1 cellular context compared by ENCODE assay signal in the genomic region with DNA sequence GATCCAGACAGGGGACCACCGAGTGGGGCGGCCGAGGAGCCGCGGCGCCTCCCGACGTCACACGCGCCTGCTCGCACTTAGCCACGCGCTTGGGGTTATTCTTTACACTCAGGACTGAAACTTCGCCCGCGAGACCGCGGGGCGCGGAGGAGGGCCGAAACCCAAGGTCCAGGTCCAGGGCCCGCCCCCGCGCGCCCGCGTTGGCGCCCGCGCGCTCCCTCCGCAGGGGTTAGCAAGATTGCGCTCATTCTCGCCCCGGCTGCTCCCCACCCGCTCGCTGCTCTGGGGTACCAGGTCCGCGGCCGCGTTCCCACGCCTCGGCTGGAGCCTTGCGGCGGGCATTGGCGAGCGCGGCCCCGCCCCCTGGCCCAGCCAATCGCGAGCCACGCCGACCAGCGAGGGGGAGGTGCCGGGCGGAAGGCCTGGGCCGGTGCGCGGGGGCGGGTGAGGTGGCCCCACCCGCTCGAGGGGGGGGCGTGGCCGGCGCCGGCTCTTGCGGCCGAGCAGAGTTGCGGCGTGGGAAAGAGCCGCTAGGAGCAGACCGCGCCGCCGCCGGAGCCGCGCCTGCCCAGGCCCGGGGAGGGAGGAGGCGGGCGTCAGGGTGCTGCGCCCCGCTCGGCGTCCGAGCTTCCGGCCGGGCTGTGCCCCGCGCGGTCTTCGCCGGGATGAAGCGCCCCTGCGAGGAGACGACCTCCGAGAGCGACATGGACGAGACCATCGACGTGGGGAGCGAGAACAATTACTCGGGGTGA.
TF ChIP-seq lines count a peak whose summit lies in the region.

A gene (plus strand): TSS at position 521 of the 752 bp plus-strand sequence. CDS start 145 bp downstream, at position 666.

TF ChIP-seq in HepG2, 621 proteins besides CTCF, POLR2A, EP300 and RAD21 (continued from another document and continues in another):
- TF ChIP-seq, protein P1, sequence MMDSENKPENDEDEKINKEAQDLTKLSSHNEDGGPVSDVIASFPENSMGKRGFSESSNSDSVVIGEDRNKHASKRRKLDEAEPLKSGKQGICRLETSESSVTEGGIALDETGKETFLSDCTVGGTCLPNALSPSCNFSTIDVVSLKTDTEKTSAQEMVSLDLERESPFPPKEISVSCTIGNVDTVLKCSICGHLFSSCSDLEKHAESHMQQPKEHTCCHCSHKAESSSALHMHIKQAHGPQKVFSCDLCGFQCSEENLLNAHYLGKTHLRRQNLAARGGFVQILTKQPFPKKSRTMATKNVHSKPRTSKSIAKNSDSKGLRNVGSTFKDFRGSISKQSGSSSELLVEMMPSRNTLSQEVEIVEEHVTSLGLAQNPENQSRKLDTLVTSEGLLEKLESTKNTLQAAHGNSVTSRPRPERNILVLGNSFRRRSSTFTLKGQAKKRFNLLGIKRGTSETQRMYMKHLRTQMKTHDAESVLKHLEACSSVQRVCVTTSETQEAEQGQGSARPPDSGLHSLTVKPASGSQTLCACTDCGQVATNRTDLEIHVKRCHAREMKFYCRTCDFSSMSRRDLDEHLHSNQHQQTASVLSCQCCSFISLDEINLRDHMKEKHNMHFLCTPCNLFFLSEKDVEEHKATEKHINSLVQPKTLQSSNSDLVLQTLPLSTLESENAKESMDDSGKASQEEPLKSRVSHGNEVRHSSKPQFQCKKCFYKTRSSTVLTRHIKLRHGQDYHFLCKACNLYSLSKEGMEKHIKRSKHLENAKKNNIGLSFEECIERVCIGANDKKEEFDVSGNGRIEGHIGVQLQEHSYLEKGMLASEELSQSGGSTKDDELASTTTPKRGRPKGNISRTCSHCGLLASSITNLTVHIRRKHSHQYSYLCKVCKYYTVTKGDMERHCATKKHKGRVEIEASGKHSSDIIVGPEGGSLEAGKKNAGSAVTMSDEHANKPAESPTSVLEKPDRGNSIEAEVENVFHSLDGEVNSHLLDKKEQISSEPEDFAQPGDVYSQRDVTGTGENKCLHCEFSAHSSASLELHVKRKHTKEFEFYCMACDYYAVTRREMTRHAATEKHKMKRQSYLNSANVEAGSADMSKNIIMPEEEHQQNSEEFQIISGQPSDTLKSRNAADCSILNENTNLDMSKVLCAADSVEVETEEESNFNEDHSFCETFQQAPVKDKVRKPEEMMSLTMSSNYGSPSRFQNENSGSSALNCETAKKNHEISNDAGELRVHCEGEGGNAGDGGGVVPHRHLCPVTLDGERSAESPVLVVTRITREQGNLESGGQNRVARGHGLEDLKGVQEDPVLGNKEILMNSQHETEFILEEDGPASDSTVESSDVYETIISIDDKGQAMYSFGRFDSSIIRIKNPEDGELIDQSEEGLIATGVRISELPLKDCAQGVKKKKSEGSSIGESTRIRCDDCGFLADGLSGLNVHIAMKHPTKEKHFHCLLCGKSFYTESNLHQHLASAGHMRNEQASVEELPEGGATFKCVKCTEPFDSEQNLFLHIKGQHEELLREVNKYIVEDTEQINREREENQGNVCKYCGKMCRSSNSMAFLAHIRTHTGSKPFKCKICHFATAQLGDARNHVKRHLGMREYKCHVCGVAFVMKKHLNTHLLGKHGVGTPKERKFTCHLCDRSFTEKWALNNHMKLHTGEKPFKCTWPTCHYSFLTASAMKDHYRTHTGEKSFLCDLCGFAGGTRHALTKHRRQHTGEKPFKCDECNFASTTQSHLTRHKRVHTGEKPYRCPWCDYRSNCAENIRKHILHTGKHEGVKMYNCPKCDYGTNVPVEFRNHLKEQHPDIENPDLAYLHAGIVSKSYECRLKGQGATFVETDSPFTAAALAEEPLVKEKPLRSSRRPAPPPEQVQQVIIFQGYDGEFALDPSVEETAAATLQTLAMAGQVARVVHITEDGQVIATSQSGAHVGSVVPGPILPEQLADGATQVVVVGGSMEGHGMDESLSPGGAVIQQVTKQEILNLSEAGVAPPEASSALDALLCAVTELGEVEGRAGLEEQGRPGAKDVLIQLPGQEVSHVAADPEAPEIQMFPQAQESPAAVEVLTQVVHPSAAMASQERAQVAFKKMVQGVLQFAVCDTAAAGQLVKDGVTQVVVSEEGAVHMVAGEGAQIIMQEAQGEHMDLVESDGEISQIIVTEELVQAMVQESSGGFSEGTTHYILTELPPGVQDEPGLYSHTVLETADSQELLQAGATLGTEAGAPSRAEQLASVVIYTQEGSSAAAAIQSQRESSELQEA (CRISPR knock-in tag; IDR thresholded peaks at IDR 0.05; ENCODE audit: not compliant biosample characterization): peak; percentile 39
- TF ChIP-seq IRX3 (CRISPR knock-in tag; IDR thresholded peaks at IDR 0.05; ENCODE audit: borderline replicate concordance, low read depth) (peak; percentile 38; the same call in 1 of the 2 replicates), ZNF776 (CRISPR knock-in tag; IDR thresholded peaks at IDR 0.05) (peak; percentile 68; the same call in 1 of the 2 replicates), NFKB2 (CRISPR knock-in tag; IDR thresholded peaks at IDR 0.05; ENCODE audit: borderline replicate concordance) (no peak), ZNF552 (CRISPR knock-in tag; IDR thresholded peaks at IDR 0.05; ENCODE audit: borderline replicate concordance) (no peak), NCOA1 (CRISPR knock-in tag; IDR thresholded peaks at IDR 0.05) (0 out of 2 replicates have a peak, but pooled peaks have one; percentile 33), CC2D1A (CRISPR knock-in tag; IDR thresholded peaks at IDR 0.05) (0 out of 2 replicates have a peak, but pooled peaks have one; percentile 29), CREB1 (IDR thresholded peaks at IDR 0.05) (no peak), CREB1 (CRISPR knock-in tag; IDR thresholded peaks at IDR 0.05) (no peak), THYN1 (CRISPR knock-in tag; IDR thresholded peaks at IDR 0.05; ENCODE audit: borderline replicate concordance, low read depth) (no peak), ZNF468 (CRISPR knock-in tag; IDR thresholded peaks at IDR 0.05) (peak; percentile 51; the same call in 1 of the 2 replicates), NFATC3 (CRISPR knock-in tag; IDR thresholded peaks at IDR 0.05) (no peak), ZNF350 (CRISPR knock-in tag; IDR thresholded peaks at IDR 0.05; ENCODE audit: borderline replicate concordance, low read depth) (no peak), ZNF672 (CRISPR knock-in tag; IDR thresholded peaks at IDR 0.05) (no peak), DNMT3B (CRISPR knock-in tag; conservative IDR thresholded peaks at IDR 0.05) (no peak), ESRRA (CRISPR knock-in tag; IDR thresholded peaks at IDR 0.05; ENCODE audit: low read depth) (no peak; the same call in none of the 2 replicates), HDAC6 (IDR thresholded peaks at IDR 0.05; ENCODE audit: low read depth, low read length) (no peak), ZNF12 (CRISPR knock-in tag; IDR thresholded peaks at IDR 0.05) (peak; percentile 66; the same call in 1 of the 2 replicates), BRCA1 (CRISPR knock-in tag; IDR thresholded peaks at IDR 0.05) (no peak), ZFP36L2 (CRISPR knock-in tag; IDR thresholded peaks at IDR 0.05) (no peak), RARG (CRISPR knock-in tag; IDR thresholded peaks at IDR 0.05; ENCODE audit: low read depth) (no peak), GTF2F1 (IDR thresholded peaks at IDR 0.05; ENCODE audit: low read length) (no peak), SOX6 (IDR thresholded peaks at IDR 0.05) (no peak), SOX6 (CRISPR knock-in tag; IDR thresholded peaks at IDR 0.05) (0 out of 2 replicates have a peak, but pooled peaks have one; percentile 3), FOXC1 (CRISPR knock-in tag; IDR thresholded peaks at IDR 0.05; ENCODE audit: borderline replicate concordance) (peak; percentile 47; the same call in 1 of the 2 replicates), ZNF749 (CRISPR knock-in tag; IDR thresholded peaks at IDR 0.05; ENCODE audit: borderline replicate concordance) (no peak), ZNF292 (CRISPR knock-in tag; IDR thresholded peaks at IDR 0.05; ENCODE audit: borderline replicate concordance, low read depth) (no peak), HNRNPUL1 (IDR thresholded peaks at IDR 0.05; ENCODE audit: low read depth, low read length) (no peak), KDM5B (CRISPR knock-in tag; IDR thresholded peaks at IDR 0.05; ENCODE audit: borderline replicate concordance) (peak; percentile 89; the same call in 1 of the 2 replicates), HNRNPLL (IDR thresholded peaks at IDR 0.05; ENCODE audit: low read depth, low read length, poor library complexity, severe bottlenecking) (peak; percentile 95), RORA (CRISPR knock-in tag; IDR thresholded peaks at IDR 0.05) (no peak), FOXK1 (CRISPR knock-in tag; IDR thresholded peaks at IDR 0.05; ENCODE audit: borderline replicate concordance, low read depth) (no peak; the same call in 1 of the 2 replicates), NBN (conservative IDR thresholded peaks at IDR 0.05) (no peak)
- TF ChIP-seq, protein P2, sequence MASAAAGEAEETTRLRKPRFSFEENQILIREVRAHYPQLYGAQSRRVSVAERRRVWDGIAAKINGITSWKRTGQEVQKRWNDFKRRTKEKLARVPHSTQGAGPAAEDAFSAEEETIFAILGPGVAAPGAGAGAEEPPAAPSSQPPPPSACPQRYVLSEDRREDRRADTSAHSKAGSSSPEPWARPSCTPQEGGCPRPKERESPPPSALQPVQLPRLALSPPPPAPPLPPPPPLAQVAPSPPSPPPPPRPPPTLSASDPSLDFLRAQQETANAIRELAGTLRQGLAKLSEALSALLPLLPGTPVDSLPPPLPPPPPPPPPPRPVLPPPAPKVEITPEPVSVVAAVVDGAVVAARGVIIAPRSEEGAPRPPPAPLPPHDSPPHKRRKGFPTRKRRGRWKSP (CRISPR knock-in tag; IDR thresholded peaks at IDR 0.05): peak; percentile 83
- TF ChIP-seq, protein P3, sequence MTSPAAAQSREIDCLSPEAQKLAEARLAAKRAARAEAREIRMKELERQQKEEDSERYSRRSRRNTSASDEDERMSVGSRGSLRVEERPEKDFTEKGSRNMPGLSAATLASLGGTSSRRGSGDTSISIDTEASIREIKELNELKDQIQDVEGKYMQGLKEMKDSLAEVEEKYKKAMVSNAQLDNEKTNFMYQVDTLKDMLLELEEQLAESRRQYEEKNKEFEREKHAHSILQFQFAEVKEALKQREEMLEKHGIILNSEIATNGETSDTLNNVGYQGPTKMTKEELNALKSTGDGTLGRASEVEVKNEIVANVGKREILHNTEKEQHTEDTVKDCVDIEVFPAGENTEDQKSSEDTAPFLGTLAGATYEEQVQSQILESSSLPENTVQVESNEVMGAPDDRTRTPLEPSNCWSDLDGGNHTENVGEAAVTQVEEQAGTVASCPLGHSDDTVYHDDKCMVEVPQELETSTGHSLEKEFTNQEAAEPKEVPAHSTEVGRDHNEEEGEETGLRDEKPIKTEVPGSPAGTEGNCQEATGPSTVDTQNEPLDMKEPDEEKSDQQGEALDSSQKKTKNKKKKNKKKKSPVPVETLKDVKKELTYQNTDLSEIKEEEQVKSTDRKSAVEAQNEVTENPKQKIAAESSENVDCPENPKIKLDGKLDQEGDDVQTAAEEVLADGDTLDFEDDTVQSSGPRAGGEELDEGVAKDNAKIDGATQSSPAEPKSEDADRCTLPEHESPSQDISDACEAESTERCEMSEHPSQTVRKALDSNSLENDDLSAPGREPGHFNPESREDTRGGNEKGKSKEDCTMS (CRISPR knock-in tag; conservative IDR thresholded peaks at IDR 0.05): no peak
- TF ChIP-seq, protein P4, sequence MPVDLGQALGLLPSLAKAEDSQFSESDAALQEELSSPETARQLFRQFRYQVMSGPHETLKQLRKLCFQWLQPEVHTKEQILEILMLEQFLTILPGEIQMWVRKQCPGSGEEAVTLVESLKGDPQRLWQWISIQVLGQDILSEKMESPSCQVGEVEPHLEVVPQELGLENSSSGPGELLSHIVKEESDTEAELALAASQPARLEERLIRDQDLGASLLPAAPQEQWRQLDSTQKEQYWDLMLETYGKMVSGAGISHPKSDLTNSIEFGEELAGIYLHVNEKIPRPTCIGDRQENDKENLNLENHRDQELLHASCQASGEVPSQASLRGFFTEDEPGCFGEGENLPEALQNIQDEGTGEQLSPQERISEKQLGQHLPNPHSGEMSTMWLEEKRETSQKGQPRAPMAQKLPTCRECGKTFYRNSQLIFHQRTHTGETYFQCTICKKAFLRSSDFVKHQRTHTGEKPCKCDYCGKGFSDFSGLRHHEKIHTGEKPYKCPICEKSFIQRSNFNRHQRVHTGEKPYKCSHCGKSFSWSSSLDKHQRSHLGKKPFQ (CRISPR knock-in tag; IDR thresholded peaks at IDR 0.05; ENCODE audit: insufficient replicate concordance): no peak
- TF ChIP-seq, protein P5, sequence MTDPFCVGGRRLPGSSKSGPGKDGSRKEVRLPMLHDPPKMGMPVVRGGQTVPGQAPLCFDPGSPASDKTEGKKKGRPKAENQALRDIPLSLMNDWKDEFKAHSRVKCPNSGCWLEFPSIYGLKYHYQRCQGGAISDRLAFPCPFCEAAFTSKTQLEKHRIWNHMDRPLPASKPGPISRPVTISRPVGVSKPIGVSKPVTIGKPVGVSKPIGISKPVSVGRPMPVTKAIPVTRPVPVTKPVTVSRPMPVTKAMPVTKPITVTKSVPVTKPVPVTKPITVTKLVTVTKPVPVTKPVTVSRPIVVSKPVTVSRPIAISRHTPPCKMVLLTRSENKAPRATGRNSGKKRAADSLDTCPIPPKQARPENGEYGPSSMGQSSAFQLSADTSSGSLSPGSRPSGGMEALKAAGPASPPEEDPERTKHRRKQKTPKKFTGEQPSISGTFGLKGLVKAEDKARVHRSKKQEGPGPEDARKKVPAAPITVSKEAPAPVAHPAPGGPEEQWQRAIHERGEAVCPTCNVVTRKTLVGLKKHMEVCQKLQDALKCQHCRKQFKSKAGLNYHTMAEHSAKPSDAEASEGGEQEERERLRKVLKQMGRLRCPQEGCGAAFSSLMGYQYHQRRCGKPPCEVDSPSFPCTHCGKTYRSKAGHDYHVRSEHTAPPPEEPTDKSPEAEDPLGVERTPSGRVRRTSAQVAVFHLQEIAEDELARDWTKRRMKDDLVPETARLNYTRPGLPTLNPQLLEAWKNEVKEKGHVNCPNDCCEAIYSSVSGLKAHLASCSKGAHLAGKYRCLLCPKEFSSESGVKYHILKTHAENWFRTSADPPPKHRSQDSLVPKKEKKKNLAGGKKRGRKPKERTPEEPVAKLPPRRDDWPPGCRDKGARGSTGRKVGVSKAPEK (CRISPR knock-in tag; IDR thresholded peaks at IDR 0.05; ENCODE audit: borderline replicate concordance): no peak
- TF ChIP-seq, protein P6, sequence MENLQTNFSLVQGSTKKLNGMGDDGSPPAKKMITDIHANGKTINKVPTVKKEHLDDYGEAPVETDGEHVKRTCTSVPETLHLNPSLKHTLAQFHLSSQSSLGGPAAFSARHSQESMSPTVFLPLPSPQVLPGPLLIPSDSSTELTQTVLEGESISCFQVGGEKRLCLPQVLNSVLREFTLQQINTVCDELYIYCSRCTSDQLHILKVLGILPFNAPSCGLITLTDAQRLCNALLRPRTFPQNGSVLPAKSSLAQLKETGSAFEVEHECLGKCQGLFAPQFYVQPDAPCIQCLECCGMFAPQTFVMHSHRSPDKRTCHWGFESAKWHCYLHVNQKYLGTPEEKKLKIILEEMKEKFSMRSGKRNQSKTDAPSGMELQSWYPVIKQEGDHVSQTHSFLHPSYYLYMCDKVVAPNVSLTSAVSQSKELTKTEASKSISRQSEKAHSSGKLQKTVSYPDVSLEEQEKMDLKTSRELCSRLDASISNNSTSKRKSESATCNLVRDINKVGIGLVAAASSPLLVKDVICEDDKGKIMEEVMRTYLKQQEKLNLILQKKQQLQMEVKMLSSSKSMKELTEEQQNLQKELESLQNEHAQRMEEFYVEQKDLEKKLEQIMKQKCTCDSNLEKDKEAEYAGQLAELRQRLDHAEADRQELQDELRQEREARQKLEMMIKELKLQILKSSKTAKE (CRISPR knock-in tag; IDR thresholded peaks at IDR 0.05; ENCODE audit: borderline replicate concordance): no peak; the same call in 1 of the 2 replicates
